ENCODE assay signal across 14 cellular contexts in genomic region chr13:35599385-35599784, GRCh38.
DNase-seq lines count a peak whose midpoint lies in the region; ATAC-seq and TF ChIP-seq lines count a peak whose summit lies in the region.
"Had no signal": no experiment of that assay in that cellular context is flagged by ENCODE, and none has a peak within 500 bp of the region (broad histone marks: within the 10 kb centered on the region; RNA-seq: fewer than 3 reads in every experiment).

No MANE protein-coding gene starts in this region.

- no peak overlapping the region for H3K9ac ChIP-seq in HUES48 (ENCODE audit: low read depth, low read length)
- no peak overlapping the region for H3K9ac ChIP-seq in trophoblast cell (ENCODE audit: low read length)
- H3K9ac ChIP-seq: BLaER1 had no signal

- peak overlapping the region; percentile 52 for H2AFZ ChIP-seq in trophoblast cell (ENCODE audit: insufficient read depth, low read length, poor library complexity)

- H3K4me1 Mint-ChIP-seq in brain = peaks cover 70% of the 10 kb centered on the region

- H3K18ac ChIP-seq in trophoblast cell (ENCODE audit: low read length) = peak overlapping the region; percentile 85

- H3K4me3 ChIP-seq in HUES48 (ENCODE audit: low read depth, low read length) (no peak overlapping the region), heart right ventricle (no peak overlapping the region), trophoblast cell (ENCODE audit: low read depth, low read length) (no peak overlapping the region), lower leg skin (ENCODE audit: low read depth, poor library complexity, severe bottlenecking) (no peak overlapping the region)
- H3K4me3 ChIP-seq: BLaER1, mucosa of descending colon had no signal

- WGBS in heart right ventricle, 2 donors = 60 to 72% methylated on average over 2 of the region's 2 CpGs
- WGBS in trophoblast cell (ENCODE audit: extremely low coverage, insufficient coverage, insufficient read length) = no CpG with 5 or more reads among the region's 2 CpGs
- 55 to 58% methylated on average over 2 of the region's 2 CpGs for WGBS in lower leg skin, 2 donors

- no peak overlapping the region for H3K4me3 Mint-ChIP-seq in brain

- H3K27me3 ChIP-seq in HUES48 (ENCODE audit: control insufficient read depth, insufficient read depth, low read length) (no peaks in the 10 kb centered on the region), heart right ventricle (no peaks in the 10 kb centered on the region), trophoblast cell (ENCODE audit: insufficient read depth, low read length) (no peaks in the 10 kb centered on the region)
- H3K27me3 ChIP-seq: BLaER1 had no signal

- H3K79me1 ChIP-seq in trophoblast cell (ENCODE audit: low read length) = peaks cover 6% of the 10 kb centered on the region

- no peak overlapping the region for H3K23ac ChIP-seq in trophoblast cell (ENCODE audit: low read length)

- peak overlapping the region; percentile 70 for H4K8ac ChIP-seq in trophoblast cell (ENCODE audit: low read depth, low read length)

- peak overlapping the region; percentile 52 for H2BK5ac ChIP-seq in trophoblast cell (ENCODE audit: low read depth, low read length, poor library complexity)

- no peak overlapping the region for H2BK12ac ChIP-seq in trophoblast cell (ENCODE audit: low read length)

- H3K9me3 ChIP-seq in HUES48 (ENCODE audit: control insufficient read depth, insufficient read depth, low read length) = no peaks in the 10 kb centered on the region
- H3K9me3 ChIP-seq in heart right ventricle = no peaks in the 10 kb centered on the region
- no peaks in the 10 kb centered on the region for H3K9me3 ChIP-seq in trophoblast cell (ENCODE audit: insufficient read depth, low read depth, low read length)
- H3K9me3 ChIP-seq: BLaER1, mucosa of descending colon had no signal

- H4K91ac ChIP-seq in trophoblast cell (ENCODE audit: low read depth, low read length) = peak overlapping the region; percentile 65

- H3K4me2 ChIP-seq in trophoblast cell (ENCODE audit: low read length) = no peak overlapping the region
- H3K4me2 ChIP-seq: BLaER1 had no signal

- H4K12ac ChIP-seq in trophoblast cell (ENCODE audit: low read depth, low read length) = no peak overlapping the region

- H3K27ac ChIP-seq in HUES48 (ENCODE audit: low read depth, low read length) (peak overlapping the region; percentile 57), heart right ventricle (peak overlapping the region in 6 of 10 donors; percentile 5 to 67 (median 48)), trophoblast cell (ENCODE audit: low read depth, low read length) (peak overlapping the region; percentile 60)
- H3K27ac ChIP-seq: BLaER1 had no signal

- peaks cover 15% of the 10 kb centered on the region; the same call in 1 of the 2 replicates for H3K4me1 ChIP-seq in HUES48 (ENCODE audit: control insufficient read depth, insufficient read depth, low read length)
- peaks cover 0 to 35% (median 20%) of the 10 kb centered on the region in 9 donors for H3K4me1 ChIP-seq in heart right ventricle
- peaks cover 2 to 11% of the 10 kb centered on the region in 2 experiments for H3K4me1 ChIP-seq in trophoblast cell (ENCODE audit: control insufficient read depth in 1 of 2, insufficient read depth in 2 of 2, low read length in 2 of 2)
- H3K4me1 ChIP-seq: BLaER1 had no signal

- no peaks in the 10 kb centered on the region for H3K27me3 Mint-ChIP-seq in brain

- ATAC-seq in heart right ventricle = peak in 6 of 8 donors; percentile 39 to 79 (median 51)
- ATAC-seq: mucosa of descending colon had no signal

- H3K4ac ChIP-seq in trophoblast cell (ENCODE audit: low read depth, low read length) = no peak overlapping the region

- peak overlapping the region; percentile 64 for H3K14ac ChIP-seq in trophoblast cell (ENCODE audit: low read length)

- peak overlapping the region; percentile 91 for H2BK120ac ChIP-seq in trophoblast cell (ENCODE audit: insufficient read depth, low read length, poor library complexity)

- no peak for TF ChIP-seq POLR2A in lower leg skin (IDR thresholded peaks at IDR 0.05)

- no peaks in the 10 kb centered on the region for H3K36me3 ChIP-seq in HUES48 (ENCODE audit: control insufficient read depth, insufficient read depth, low read length)
- peaks cover 0 to under 1% (median 0%) of the 10 kb centered on the region in 9 donors for H3K36me3 ChIP-seq in heart right ventricle
- H3K36me3 ChIP-seq in trophoblast cell (ENCODE audit: control insufficient read depth in 1 of 2, insufficient read depth in 2 of 2, low read length in 2 of 2) = no peaks in the 10 kb centered on the region
- H3K36me3 ChIP-seq: BLaER1 had no signal

- H3K27ac Mint-ChIP-seq in brain = peak overlapping the region in 3 of 5 experiments; percentile 25 to 91 (median 76)

- no peaks in the 10 kb centered on the region for H3K79me2 ChIP-seq in trophoblast cell (ENCODE audit: control insufficient read depth, insufficient read depth, low read length, poor library complexity)

- intact Hi-C loops in heart right ventricle (cut with DNase I) (no loop called here), lower leg skin (cut with DNase I; ENCODE audit: low total_unique reads) (no loop called here)

- DNase-seq in heart right ventricle (no peak), trophoblast cell (peak in 1 of 2 donors; percentile 16), DMS53 treated with DMSO at 0.1 percent for 48 hours (lab: John Stamatoyannopoulos, UW; ENCODE audit: unreplicated experiment) (no peak), lower leg skin (ENCODE audit: low spot score in 2 of 2) (no peak), SW480 (ENCODE audit: low spot score) (no peak), putamen (ENCODE audit: low spot score) (no peak)
- DNase-seq: activated CD4-positive, alpha-beta T cell treated with anti-CD3 and anti-CD28 coated beads for 48 hours; dermis blood vessel endothelial cell; DMS53; mucosa of descending colon; NCI-H187 treated with DMSO at 0.1 percent for 48 hours had no signal

- no peaks in the 10 kb centered on the region for H3K9me3 Mint-ChIP-seq in brain

- no peak overlapping the region for H2AK5ac ChIP-seq in trophoblast cell (ENCODE audit: low read length)

- no peaks in the 10 kb centered on the region for H3K36me3 Mint-ChIP-seq in brain

- TF ChIP-seq CTCF in brain (conservative IDR thresholded peaks at IDR 0.05) = no peak
- TF ChIP-seq CTCF in heart right ventricle (IDR thresholded peaks at IDR 0.05) = no peak
- no peak for TF ChIP-seq CTCF in lower leg skin (IDR thresholded peaks at IDR 0.05)
